ENCODE assay signal across 13 cellular contexts in genomic region chr6:130900913-130901312, GRCh38.
DNase-seq lines count a peak whose midpoint lies in the region; ATAC-seq and TF ChIP-seq lines count a peak whose summit lies in the region.
"Had no signal": no experiment of that assay in that cellular context is flagged by ENCODE, and none has a peak within 500 bp of the region (broad histone marks: within the 10 kb centered on the region; RNA-seq: fewer than 3 reads in every experiment).

No MANE protein-coding gene starts in this region.

- H3K4ac ChIP-seq in mesendoderm (ENCODE audit: low read depth, low read length), result no peak overlapping the region

- no peak overlapping the region for H3K18ac ChIP-seq in mesendoderm (ENCODE audit: low read length)

- H3K9me3 Mint-ChIP-seq in activated CD4-positive, alpha-beta memory T cell treated with anti-CD3 and anti-CD28 coated beads for 36 hours, result no peaks in the 10 kb centered on the region
- H3K9me3 Mint-ChIP-seq: activated T-helper 17 cell treated with anti-CD3 and anti-CD28 coated beads, Interleukin-2, amount 50 U/mL, for 72 hours had no signal

- H3K36me3 ChIP-seq in mesendoderm (ENCODE audit: control insufficient read depth, insufficient read depth, low read length), result no peaks in the 10 kb centered on the region

- no peaks in the 10 kb centered on the region for H3K4me1 ChIP-seq in mesendoderm (ENCODE audit: control insufficient read depth, low read depth, low read length)

- H3K23ac ChIP-seq in mesendoderm (ENCODE audit: low read length), result no peak overlapping the region

- H3K4me1 Mint-ChIP-seq in activated CD4-positive, alpha-beta memory T cell treated with anti-CD3 and anti-CD28 coated beads for 36 hours (ENCODE audit: low read depth), result no peaks in the 10 kb centered on the region
- H3K4me1 Mint-ChIP-seq: activated T-helper 17 cell treated with anti-CD3 and anti-CD28 coated beads, Interleukin-2, amount 50 U/mL, for 72 hours had no signal

- ATAC-seq in GM21360 (IDR thresholded peaks at IDR 0.05; ENCODE audit: unreplicated experiment) (no peak), GM18868 (IDR thresholded peaks at IDR 0.05; ENCODE audit: unreplicated experiment) (no peak)
- ATAC-seq: activated T-helper 17 cell treated with anti-CD3 and anti-CD28 coated beads, Interleukin-2, amount 50 U/mL, for 72 hours; SK-N-SH treated with all-trans-retinoic acid at 6 μM for 48 hours had no signal

- no peak overlapping the region for H2AK5ac ChIP-seq in mesendoderm (ENCODE audit: low read length)

- no peaks in the 10 kb centered on the region for H3K79me2 ChIP-seq in mesendoderm (ENCODE audit: control insufficient read depth, insufficient read depth, low read length)

- H3K56ac ChIP-seq in mesendoderm (ENCODE audit: low read length), result no peak overlapping the region

- H2BK5ac ChIP-seq in mesendoderm (ENCODE audit: low read length), result no peak overlapping the region

- no peak overlapping the region for H3K4me3 Mint-ChIP-seq in activated CD4-positive, alpha-beta memory T cell treated with anti-CD3 and anti-CD28 coated beads for 36 hours
- H3K4me3 Mint-ChIP-seq: activated T-helper 17 cell treated with anti-CD3 and anti-CD28 coated beads, Interleukin-2, amount 50 U/mL, for 72 hours had no signal

- no peak overlapping the region for H3K27ac ChIP-seq in mesendoderm (ENCODE audit: low read depth, low read length)

- WGBS in mesendoderm (ENCODE audit: extremely low coverage, insufficient coverage, low lambda C conversion rate), result no CpG with 5 or more reads among the region's 3 CpGs

- H3K4me2 ChIP-seq in mesendoderm (ENCODE audit: low read length), result no peak overlapping the region

- intact Hi-C loops in activated CD4-positive, alpha-beta memory T cell treated with anti-CD3 and anti-CD28 coated beads for 36 hours (cut with micrococcal nuclease), result no loop called here

- no peaks in the 10 kb centered on the region for H3K79me1 ChIP-seq in mesendoderm (ENCODE audit: low read length)

- H3K9ac ChIP-seq in mesendoderm (ENCODE audit: low read length), result no peak overlapping the region

- POLR2A ChIA-PET in activated CD4-positive, alpha-beta memory T cell treated with anti-CD3 and anti-CD28 coated beads for 36 hours (lab: Charles Lee), result no interaction called here

- no peaks in the 10 kb centered on the region for H3K27me3 ChIP-seq in mesendoderm (ENCODE audit: insufficient read depth, low read length, poor library complexity)

- H3K27ac Mint-ChIP-seq in activated CD4-positive, alpha-beta memory T cell treated with anti-CD3 and anti-CD28 coated beads for 36 hours, result no peak overlapping the region
- H3K27ac Mint-ChIP-seq: activated T-helper 17 cell treated with anti-CD3 and anti-CD28 coated beads, Interleukin-2, amount 50 U/mL, for 72 hours had no signal

- no peak overlapping the region for H4K8ac ChIP-seq in mesendoderm (ENCODE audit: low read depth, low read length)

- H3K27me3 Mint-ChIP-seq in activated CD4-positive, alpha-beta memory T cell treated with anti-CD3 and anti-CD28 coated beads for 36 hours, result no peaks in the 10 kb centered on the region
- H3K27me3 Mint-ChIP-seq: activated T-helper 17 cell treated with anti-CD3 and anti-CD28 coated beads, Interleukin-2, amount 50 U/mL, for 72 hours had no signal

- no peak for TF ChIP-seq CTCF in choroid plexus epithelial cell (conservative IDR thresholded peaks at IDR 0.05; ENCODE audit: low read depth, low read length)

- CTCF ChIA-PET in activated CD4-positive, alpha-beta memory T cell treated with anti-CD3 and anti-CD28 coated beads for 36 hours (lab: Charles Lee), result interaction anchor here (2.6 kb wide), 1 partner anchor 16 kb away, joined by 7 read pairs; no protein-coding TSS in a partner anchor

- H2BK120ac ChIP-seq in mesendoderm (ENCODE audit: low read depth, low read length), result no peak overlapping the region

- no peak overlapping the region for H4K5ac ChIP-seq in mesendoderm (ENCODE audit: low read length)

- peaks cover 2% of the 10 kb centered on the region for H3K36me3 Mint-ChIP-seq in activated CD4-positive, alpha-beta memory T cell treated with anti-CD3 and anti-CD28 coated beads for 36 hours

- no peak overlapping the region for H2BK15ac ChIP-seq in mesendoderm (replicated peaks; ENCODE audit: low read depth)

- DNase-seq in AG08395 (ENCODE audit: low spot score), result peak; percentile 71
- peak; percentile 80 for DNase-seq in LHCN-M2 (ENCODE audit: low read depth)
- DNase-seq in choroid plexus epithelial cell (ENCODE audit: low read depth), result peak; percentile 67
- peak; percentile 30 for DNase-seq in mesendoderm
- no peak for DNase-seq in activated CD4-positive, alpha-beta T cell treated with anti-CD3 and anti-CD28 coated beads, Interleukin-2, amount 50 U/mL, for 48 hours
- no peak for DNase-seq in activated CD4-positive, alpha-beta memory T cell treated with anti-CD3 and anti-CD28 coated beads for 36 hours
- DNase-seq: activated CD4-positive, alpha-beta T cell treated with anti-CD3 and anti-CD28 coated beads for 1 hour; MM.1S; NCI-H526 treated with DMSO at 0.1 percent for 48 hours had no signal

- H3K4me3 ChIP-seq in choroid plexus epithelial cell (ENCODE audit: low read depth, low read length), result no peak overlapping the region
- no peak overlapping the region for H3K4me3 ChIP-seq in mesendoderm (ENCODE audit: low read length)

Comparison
In these comparisons a context has a peak if more than half of its experiments do, and no peak if none do; other contexts are left out.
1. DNase-seq: peak in AG08395 (single experiment), LHCN-M2 (single experiment), choroid plexus epithelial cell (single experiment) and mesendoderm (single experiment); none in activated CD4-positive, alpha-beta T cell treated with anti-CD3 and anti-CD28 coated beads, Interleukin-2, amount 50 U/mL, for 48 hours (0 of 2) and activated CD4-positive, alpha-beta memory T cell treated with anti-CD3 and anti-CD28 coated beads for 36 hours (single experiment).